In genomic region chr12:39587247-39587646, GRCh38 we compare ENCODE assay signal across 8 cellular contexts. TPM values are rescaled to one million over a fixed set of nuclear protein-coding genes. Genes with fewer than 3 reads are reported as not detected.
DNase-seq lines count a peak whose midpoint lies in the region; ATAC-seq lines count a peak whose summit lies in the region.

No MANE protein-coding gene starts in this region.

- no peak overlapping the region for H2BK12ac ChIP-seq in trophoblast cell (ENCODE audit: low read length)

- H4K8ac ChIP-seq in trophoblast cell (ENCODE audit: low read depth, low read length), result no peak overlapping the region

- H3K9me3 ChIP-seq in trophoblast cell (ENCODE audit: insufficient read depth, low read depth, low read length), result no peaks in the 10 kb centered on the region

- H2AK5ac ChIP-seq in trophoblast cell (ENCODE audit: low read length), result no peak overlapping the region

- ATAC-seq in GM21723 (IDR thresholded peaks at IDR 0.05; ENCODE audit: unreplicated experiment) (peak; percentile 83), HG03571 (IDR thresholded peaks at IDR 0.05; ENCODE audit: unreplicated experiment) (no peak)

- no peaks in the 10 kb centered on the region for H3K27me3 ChIP-seq in trophoblast cell (ENCODE audit: insufficient read depth, low read length)

- WGBS in trophoblast cell (ENCODE audit: extremely low coverage, insufficient coverage, insufficient read length), result no CpG with 5 or more reads among the region's 3 CpGs

- no peak overlapping the region for H3K23ac ChIP-seq in trophoblast cell (ENCODE audit: low read length)

- no peak overlapping the region for H3K4me2 ChIP-seq in trophoblast cell (ENCODE audit: low read length)

- no peaks in the 10 kb centered on the region for H3K27me3 Mint-ChIP-seq in activated CD4-positive, alpha-beta memory T cell treated with anti-CD3 and anti-CD28 coated beads, Interleukin-2, amount 10 ng/mL, durations not matched to agents 7 days and 5 days
- no peaks in the 10 kb centered on the region for H3K27me3 Mint-ChIP-seq in activated CD4-positive, alpha-beta memory T cell treated with anti-CD3 and anti-CD28 coated beads for 36 hours

- H3K4me3 Mint-ChIP-seq in activated CD4-positive, alpha-beta memory T cell treated with anti-CD3 and anti-CD28 coated beads, Interleukin-2, amount 10 ng/mL, durations not matched to agents 7 days and 5 days, result no peak overlapping the region
- H3K4me3 Mint-ChIP-seq in activated CD4-positive, alpha-beta memory T cell treated with anti-CD3 and anti-CD28 coated beads for 36 hours, result no peak overlapping the region

- POLR2A ChIA-PET in activated CD4-positive, alpha-beta memory T cell treated with anti-CD3 and anti-CD28 coated beads, Interleukin-2, amount 10 ng/mL, durations not matched to agents 7 days and 5 days (lab: Charles Lee), result interaction anchor here (1.5 kb wide), 1 partner anchor 26 kb away, joined by 3 read pairs; no protein-coding TSS in a partner anchor
- POLR2A ChIA-PET in activated CD4-positive, alpha-beta memory T cell treated with anti-CD3 and anti-CD28 coated beads for 36 hours (lab: Charles Lee), result no interaction called here

- H3K4me1 ChIP-seq in trophoblast cell (ENCODE audit: control insufficient read depth in 1 of 2, insufficient read depth in 2 of 2, low read length in 2 of 2), result no peaks in the 10 kb centered on the region

- H3K4me3 ChIP-seq in trophoblast cell (ENCODE audit: low read depth, low read length), result no peak overlapping the region

- H3K14ac ChIP-seq in trophoblast cell (ENCODE audit: low read length), result no peak overlapping the region

- no peak overlapping the region for H3K27ac Mint-ChIP-seq in activated CD4-positive, alpha-beta memory T cell treated with anti-CD3 and anti-CD28 coated beads, Interleukin-2, amount 10 ng/mL, durations not matched to agents 7 days and 5 days
- H3K27ac Mint-ChIP-seq in activated CD4-positive, alpha-beta memory T cell treated with anti-CD3 and anti-CD28 coated beads for 36 hours, result no peak overlapping the region

- no peak overlapping the region for H4K91ac ChIP-seq in trophoblast cell (ENCODE audit: low read depth, low read length)

- H2AFZ ChIP-seq in trophoblast cell (ENCODE audit: insufficient read depth, low read length, poor library complexity), result no peak overlapping the region

- DNase-seq in activated CD4-positive, alpha-beta memory T cell treated with anti-CD3 and anti-CD28 coated beads, Interleukin-2, amount 10 ng/mL, durations not matched to agents 7 days and 5 days, result peak; percentile 18
- DNase-seq in activated CD4-positive, alpha-beta memory T cell treated with anti-CD3 and anti-CD28 coated beads for 36 hours, result no peak
- peak; percentile 5 to 52 for DNase-seq in NCI-H524 (lab: John Stamatoyannopoulos, UW)
- peak; percentile 3 for DNase-seq in fibroblast of gingiva (ENCODE audit: low read depth)
- no peak for DNase-seq in trophoblast cell
- no peak for DNase-seq in NK-92 (lab: John Stamatoyannopoulos, UW; ENCODE audit: unreplicated experiment)

- H3K4ac ChIP-seq in trophoblast cell (ENCODE audit: low read depth, low read length), result no peak overlapping the region

- intact Hi-C loops in activated CD4-positive, alpha-beta memory T cell treated with anti-CD3 and anti-CD28 coated beads for 36 hours (cut with micrococcal nuclease), result loop anchor here (1.0 to 5.0 kb wide), 2 partner anchors 105 to 405 kb away; no protein-coding TSS in a partner anchor

- H3K9ac ChIP-seq in trophoblast cell (ENCODE audit: low read length), result no peak overlapping the region

- no peak overlapping the region for H2BK5ac ChIP-seq in trophoblast cell (ENCODE audit: low read depth, low read length, poor library complexity)

- peaks cover 32% of the 10 kb centered on the region for H3K36me3 Mint-ChIP-seq in activated CD4-positive, alpha-beta memory T cell treated with anti-CD3 and anti-CD28 coated beads, Interleukin-2, amount 10 ng/mL, durations not matched to agents 7 days and 5 days (ENCODE audit: low read depth)
- H3K36me3 Mint-ChIP-seq in activated CD4-positive, alpha-beta memory T cell treated with anti-CD3 and anti-CD28 coated beads for 36 hours, result peaks cover 18% of the 10 kb centered on the region

- H2BK120ac ChIP-seq in trophoblast cell (ENCODE audit: insufficient read depth, low read length, poor library complexity), result no peak overlapping the region

- H3K4me1 Mint-ChIP-seq in activated CD4-positive, alpha-beta memory T cell treated with anti-CD3 and anti-CD28 coated beads, Interleukin-2, amount 10 ng/mL, durations not matched to agents 7 days and 5 days, result peaks cover 10% of the 10 kb centered on the region
- peaks cover 10% of the 10 kb centered on the region for H3K4me1 Mint-ChIP-seq in activated CD4-positive, alpha-beta memory T cell treated with anti-CD3 and anti-CD28 coated beads for 36 hours (ENCODE audit: low read depth)

- no peak overlapping the region for H4K12ac ChIP-seq in trophoblast cell (ENCODE audit: low read depth, low read length)

- no peaks in the 10 kb centered on the region for H3K79me2 ChIP-seq in trophoblast cell (ENCODE audit: control insufficient read depth, insufficient read depth, low read length, poor library complexity)

- H3K18ac ChIP-seq in trophoblast cell (ENCODE audit: low read length), result no peak overlapping the region

- H3K36me3 ChIP-seq in trophoblast cell (ENCODE audit: control insufficient read depth in 1 of 2, insufficient read depth in 2 of 2, low read length in 2 of 2), result no peaks in the 10 kb centered on the region

- H3K9me3 Mint-ChIP-seq in activated CD4-positive, alpha-beta memory T cell treated with anti-CD3 and anti-CD28 coated beads, Interleukin-2, amount 10 ng/mL, durations not matched to agents 7 days and 5 days, result no peaks in the 10 kb centered on the region
- no peaks in the 10 kb centered on the region for H3K9me3 Mint-ChIP-seq in activated CD4-positive, alpha-beta memory T cell treated with anti-CD3 and anti-CD28 coated beads for 36 hours

- H3K79me1 ChIP-seq in trophoblast cell (ENCODE audit: low read length), result no peaks in the 10 kb centered on the region

- no peak overlapping the region for H3K27ac ChIP-seq in trophoblast cell (ENCODE audit: low read depth, low read length)

- CTCF ChIA-PET in activated CD4-positive, alpha-beta memory T cell treated with anti-CD3 and anti-CD28 coated beads, Interleukin-2, amount 10 ng/mL, durations not matched to agents 7 days and 5 days (lab: Charles Lee), result interaction anchor here (1.4 kb wide), 1 partner anchor 101 kb away, joined by 3 read pairs; no protein-coding TSS in a partner anchor
- CTCF ChIA-PET in activated CD4-positive, alpha-beta memory T cell treated with anti-CD3 and anti-CD28 coated beads for 36 hours (lab: Charles Lee), result interaction anchor here (0.8 to 2.1 kb wide), 8 partner anchors 12 to 404 kb away, joined by 3 to 10 read pairs (median 4); partner anchors contain the start of gene ABCD2

RNA-seq across cellular contexts. Expression of gene ABCD2, which starts 32.4 kb away (rescaled TPM):
- total RNA-seq in activated CD4-positive, alpha-beta memory T cell treated with anti-CD3 and anti-CD28 coated beads, Interleukin-2, amount 10 ng/mL, durations not matched to agents 7 days and 5 days, result 10 to 100 TPM; 19.6 TPM
- total RNA-seq in activated CD4-positive, alpha-beta memory T cell treated with anti-CD3 and anti-CD28 coated beads for 36 hours, result 1 to 10 TPM; 4.8 to 5.0 TPM
- under 0.01 and 0.01 TPM in 2 replicates for polyA plus RNA-seq in trophoblast cell (2013)

Comparison
In these comparisons a context has a peak if more than half of its experiments do, and no peak if none do; other contexts are left out.
1. DNase-seq: peak in activated CD4-positive, alpha-beta memory T cell treated with anti-CD3 and anti-CD28 coated beads, Interleukin-2, amount 10 ng/mL, durations not matched to agents 7 days and 5 days (single experiment), NCI-H524 (2 of 2) and fibroblast of gingiva (single experiment); none in activated CD4-positive, alpha-beta memory T cell treated with anti-CD3 and anti-CD28 coated beads for 36 hours (single experiment), trophoblast cell (0 of 2) and NK-92 (single experiment).